Comparison of ENCODE assay signal across 1 cellular context in the genomic region with DNA sequence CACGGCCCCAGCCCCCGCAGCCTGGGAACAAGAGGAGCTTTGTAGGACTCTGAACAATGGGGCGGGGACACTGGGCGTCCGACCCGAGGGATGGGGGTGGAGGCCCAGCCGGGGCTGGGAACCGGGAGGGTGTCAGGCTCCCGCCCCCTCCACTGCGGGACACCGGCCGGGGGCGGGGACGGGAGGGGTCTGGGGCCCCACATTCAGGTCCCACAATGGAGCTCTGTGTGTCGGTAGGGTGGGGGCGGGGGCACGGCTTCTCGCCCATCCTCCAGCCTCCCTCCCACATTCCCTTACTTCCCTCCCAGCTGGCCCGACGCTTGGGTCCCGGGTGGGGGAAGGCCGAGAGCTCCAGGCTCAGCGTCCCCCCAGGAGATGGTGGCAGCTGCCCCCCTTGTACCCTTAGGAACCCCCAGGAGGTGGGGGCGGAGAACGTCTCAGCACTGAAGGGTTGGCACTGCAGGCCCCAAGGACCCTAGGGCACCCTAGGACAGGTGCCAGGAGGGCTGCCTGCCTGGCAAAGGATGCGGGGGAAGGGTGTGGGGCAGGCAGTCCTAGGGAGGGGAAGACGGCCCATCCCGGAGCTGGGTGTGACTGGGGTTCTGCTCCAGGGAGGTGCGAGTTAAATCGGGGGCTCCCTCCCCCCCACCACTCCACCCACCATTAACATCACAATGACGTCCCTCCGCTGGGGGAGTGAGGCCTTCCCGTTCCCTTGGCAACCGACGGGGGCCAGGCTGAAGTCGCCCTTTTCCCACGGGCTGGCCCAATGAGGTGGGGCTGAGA.
A peak's percentile ranks its signal among the peaks of the same experiment; 100 is the strongest.
TF ChIP-seq lines count a peak whose summit lies in the region.

No MANE protein-coding gene starts in this region.

TF ChIP-seq in HepG2, 621 proteins besides CTCF, POLR2A, EP300 and RAD21 (continued from another document and continues in another):
- TF ChIP-seq, protein P1, sequence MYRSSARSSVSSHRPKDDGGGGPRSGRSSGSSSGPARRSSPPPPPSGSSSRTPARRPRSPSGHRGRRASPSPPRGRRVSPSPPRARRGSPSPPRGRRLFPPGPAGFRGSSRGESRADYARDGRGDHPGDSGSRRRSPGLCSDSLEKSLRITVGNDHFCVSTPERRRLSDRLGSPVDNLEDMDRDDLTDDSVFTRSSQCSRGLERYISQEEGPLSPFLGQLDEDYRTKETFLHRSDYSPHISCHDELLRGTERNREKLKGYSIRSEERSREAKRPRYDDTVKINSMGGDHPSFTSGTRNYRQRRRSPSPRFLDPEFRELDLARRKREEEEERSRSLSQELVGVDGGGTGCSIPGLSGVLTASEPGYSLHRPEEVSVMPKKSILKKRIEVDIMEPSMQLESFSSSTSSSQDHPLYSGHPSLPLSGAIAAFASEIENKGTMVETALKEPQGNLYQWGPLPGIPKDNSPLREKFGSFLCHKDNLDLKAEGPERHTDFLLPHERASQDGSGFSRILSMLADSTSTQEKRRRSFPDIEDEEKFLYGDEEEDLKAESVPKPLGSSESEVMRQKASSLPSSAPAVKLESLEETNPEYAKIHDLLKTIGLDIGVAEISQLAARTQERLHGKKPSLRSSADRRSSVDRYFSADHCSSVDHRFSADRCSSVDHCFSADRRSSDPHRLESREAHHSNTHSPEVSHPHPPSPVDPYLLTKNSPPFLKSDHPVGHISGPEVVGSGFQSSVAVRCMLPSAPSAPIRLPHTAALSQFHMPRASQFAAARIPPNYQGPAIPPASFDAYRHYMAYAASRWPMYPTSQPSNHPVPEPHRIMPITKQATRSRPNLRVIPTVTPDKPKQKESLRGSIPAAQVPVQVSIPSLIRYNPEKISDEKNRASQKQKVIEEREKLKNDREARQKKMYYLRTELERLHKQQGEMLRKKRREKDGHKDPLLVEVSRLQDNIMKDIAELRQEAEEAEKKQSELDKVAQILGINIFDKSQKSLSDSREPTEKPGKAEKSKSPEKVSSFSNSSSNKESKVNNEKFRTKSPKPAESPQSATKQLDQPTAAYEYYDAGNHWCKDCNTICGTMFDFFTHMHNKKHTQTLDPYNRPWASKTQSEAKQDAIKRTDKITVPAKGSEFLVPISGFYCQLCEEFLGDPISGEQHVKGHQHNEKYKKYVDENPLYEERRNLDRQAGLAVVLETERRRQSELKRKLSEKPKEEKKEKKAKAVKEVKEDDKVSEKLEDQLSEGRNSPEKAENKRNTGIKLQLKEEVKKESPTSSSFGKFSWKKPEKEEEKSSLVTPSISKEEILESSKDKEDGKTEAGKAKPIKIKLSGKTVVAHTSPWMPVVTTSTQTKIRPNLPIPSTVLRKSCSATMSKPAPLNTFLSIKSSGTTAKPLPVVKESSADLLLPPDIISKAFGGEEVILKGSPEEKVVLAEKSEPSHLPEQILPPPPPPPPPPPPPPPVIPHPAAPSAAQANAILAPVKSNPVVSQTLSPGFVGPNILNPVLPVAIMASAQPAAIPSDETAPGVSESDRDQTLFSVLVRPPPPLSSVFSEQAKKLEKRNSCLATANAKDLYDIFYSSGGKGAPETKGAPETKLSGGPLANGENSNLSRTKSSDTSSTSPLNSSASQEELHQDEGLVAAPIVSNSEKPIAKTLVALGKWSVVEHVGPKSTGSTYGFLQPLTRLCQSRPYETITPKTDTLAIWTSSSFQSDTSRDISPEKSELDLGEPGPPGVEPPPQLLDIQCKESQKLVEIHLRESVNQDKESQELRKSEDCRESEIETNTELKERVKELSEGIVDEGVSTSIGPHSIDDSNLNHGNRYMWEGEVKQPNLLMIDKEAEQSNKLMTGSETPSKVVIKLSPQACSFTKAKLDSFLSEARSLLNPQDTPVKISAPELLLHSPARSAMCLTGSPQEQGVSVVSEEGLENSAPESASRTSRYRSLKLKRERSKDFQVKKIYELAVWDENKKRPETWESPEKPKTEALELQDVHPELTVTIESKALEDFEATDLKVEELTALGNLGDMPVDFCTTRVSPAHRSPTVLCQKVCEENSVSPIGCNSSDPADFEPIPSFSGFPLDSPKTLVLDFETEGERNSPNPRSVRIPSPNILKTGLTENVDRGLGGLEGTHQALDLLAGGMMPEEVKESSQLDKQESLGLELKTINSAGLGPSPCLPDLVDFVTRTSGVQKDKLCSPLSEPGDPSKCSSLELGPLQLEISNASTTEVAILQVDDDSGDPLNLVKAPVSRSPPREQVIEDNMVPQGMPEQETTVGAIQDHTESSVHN (CRISPR knock-in tag; IDR thresholded peaks at IDR 0.05): no peak
- TF ChIP-seq ZMAT5 (CRISPR knock-in tag; IDR thresholded peaks at IDR 0.05; ENCODE audit: borderline replicate concordance, low read depth) (no peak), MED8 (CRISPR knock-in tag; IDR thresholded peaks at IDR 0.05; ENCODE audit: insufficient replicate concordance) (no peak), RELA (CRISPR knock-in tag; IDR thresholded peaks at IDR 0.05) (no peak), GABPB1 (CRISPR knock-in tag; IDR thresholded peaks at IDR 0.05) (peak; percentile 52; the same call in 1 of the 2 replicates), ZNF350 (CRISPR knock-in tag; IDR thresholded peaks at IDR 0.05; ENCODE audit: borderline replicate concordance, low read depth) (no peak), KLF15 (CRISPR knock-in tag; IDR thresholded peaks at IDR 0.05; ENCODE audit: borderline replicate concordance) (peak; percentile 52; the same call in 1 of the 2 replicates), TSC22D2 (CRISPR knock-in tag; IDR thresholded peaks at IDR 0.05; ENCODE audit: borderline replicate concordance) (no peak), SMARCE1 (IDR thresholded peaks at IDR 0.05; ENCODE audit: borderline replicate concordance) (no peak), ESRRA (CRISPR knock-in tag; IDR thresholded peaks at IDR 0.05; ENCODE audit: low read depth) (no peak), GFI1 (CRISPR knock-in tag; IDR thresholded peaks at IDR 0.05; ENCODE audit: borderline replicate concordance) (no peak), YEATS4 (CRISPR knock-in tag; IDR thresholded peaks at IDR 0.05; ENCODE audit: borderline replicate concordance) (peak; percentile 40; the same call in 1 of the 2 replicates), ZNF710 (CRISPR knock-in tag; IDR thresholded peaks at IDR 0.05; ENCODE audit: borderline replicate concordance) (no peak; the same call in 1 of the 2 replicates), PRPF4 (IDR thresholded peaks at IDR 0.05; ENCODE audit: low read depth, low read length, poor library complexity, severe bottlenecking) (peak; percentile 98), LBX2 (CRISPR knock-in tag; IDR thresholded peaks at IDR 0.05; ENCODE audit: borderline replicate concordance) (no peak), CSRNP1 (CRISPR knock-in tag; IDR thresholded peaks at IDR 0.05) (0 out of 2 replicates have a peak, but pooled peaks have one; percentile 50), ZNF138 (CRISPR knock-in tag; IDR thresholded peaks at IDR 0.05; ENCODE audit: low read depth) (no peak), FOXA1 (IDR thresholded peaks at IDR 0.05) (no peak), FOXA1 (CRISPR knock-in tag; IDR thresholded peaks at IDR 0.05) (no peak), POLR2G (IDR thresholded peaks at IDR 0.05; ENCODE audit: low read depth, low read length) (peak; percentile 60), ZNF33A (CRISPR knock-in tag; IDR thresholded peaks at IDR 0.05; ENCODE audit: borderline replicate concordance) (no peak), ZFX (CRISPR knock-in tag; IDR thresholded peaks at IDR 0.05; ENCODE audit: low read depth) (peak; percentile 65; the same call in 1 of the 2 replicates), UBTF (CRISPR knock-in tag; IDR thresholded peaks at IDR 0.05) (no peak), ZNF841 (CRISPR knock-in tag; IDR thresholded peaks at IDR 0.05; ENCODE audit: borderline replicate concordance) (no peak), ZNF10 (CRISPR knock-in tag; IDR thresholded peaks at IDR 0.05; ENCODE audit: borderline replicate concordance, low read depth) (no peak), ZNF256 (CRISPR knock-in tag; conservative IDR thresholded peaks at IDR 0.05) (no peak), KLF11 (CRISPR knock-in tag; IDR thresholded peaks at IDR 0.05) (no peak), ISL2 (CRISPR knock-in tag; IDR thresholded peaks at IDR 0.05) (0 out of 2 replicates have a peak, but pooled peaks have one; percentile 45), ZNF543 (CRISPR knock-in tag; IDR thresholded peaks at IDR 0.05) (0 out of 2 replicates have a peak, but pooled peaks have one; percentile 77), SMAD9 (CRISPR knock-in tag; IDR thresholded peaks at IDR 0.05) (no peak), REXO4 (CRISPR knock-in tag; IDR thresholded peaks at IDR 0.05; ENCODE audit: borderline replicate concordance) (no peak), THAP11 (CRISPR knock-in tag; IDR thresholded peaks at IDR 0.05) (no peak), SALL1 (CRISPR knock-in tag; IDR thresholded peaks at IDR 0.05) (0 out of 2 replicates have a peak, but pooled peaks have one; percentile 19), TCF7L2 (IDR thresholded peaks at IDR 0.05; ENCODE audit: low read depth, low read length) (no peak), PLRG1 (conservative IDR thresholded peaks at IDR 0.05) (no peak), BRD4 (CRISPR knock-in tag; IDR thresholded peaks at IDR 0.05) (no peak; the same call in 1 of the 2 replicates), TEAD3 (CRISPR knock-in tag; optimal IDR thresholded peaks at IDR 0.05; ENCODE audit: borderline replicate concordance) (peak; percentile 41), ZBTB4 (CRISPR knock-in tag; IDR thresholded peaks at IDR 0.05; ENCODE audit: borderline replicate concordance) (no peak), GLI4 (CRISPR knock-in tag; IDR thresholded peaks at IDR 0.05; ENCODE audit: borderline replicate concordance) (no peak), ZNF772 (CRISPR knock-in tag; IDR thresholded peaks at IDR 0.05) (no peak)
- TF ChIP-seq, protein P2, sequence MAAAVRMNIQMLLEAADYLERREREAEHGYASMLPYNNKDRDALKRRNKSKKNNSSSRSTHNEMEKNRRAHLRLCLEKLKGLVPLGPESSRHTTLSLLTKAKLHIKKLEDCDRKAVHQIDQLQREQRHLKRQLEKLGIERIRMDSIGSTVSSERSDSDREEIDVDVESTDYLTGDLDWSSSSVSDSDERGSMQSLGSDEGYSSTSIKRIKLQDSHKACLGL (CRISPR knock-in tag; IDR thresholded peaks at IDR 0.05): no peak
